1 cellular context compared by ENCODE assay signal in the genomic region with DNA sequence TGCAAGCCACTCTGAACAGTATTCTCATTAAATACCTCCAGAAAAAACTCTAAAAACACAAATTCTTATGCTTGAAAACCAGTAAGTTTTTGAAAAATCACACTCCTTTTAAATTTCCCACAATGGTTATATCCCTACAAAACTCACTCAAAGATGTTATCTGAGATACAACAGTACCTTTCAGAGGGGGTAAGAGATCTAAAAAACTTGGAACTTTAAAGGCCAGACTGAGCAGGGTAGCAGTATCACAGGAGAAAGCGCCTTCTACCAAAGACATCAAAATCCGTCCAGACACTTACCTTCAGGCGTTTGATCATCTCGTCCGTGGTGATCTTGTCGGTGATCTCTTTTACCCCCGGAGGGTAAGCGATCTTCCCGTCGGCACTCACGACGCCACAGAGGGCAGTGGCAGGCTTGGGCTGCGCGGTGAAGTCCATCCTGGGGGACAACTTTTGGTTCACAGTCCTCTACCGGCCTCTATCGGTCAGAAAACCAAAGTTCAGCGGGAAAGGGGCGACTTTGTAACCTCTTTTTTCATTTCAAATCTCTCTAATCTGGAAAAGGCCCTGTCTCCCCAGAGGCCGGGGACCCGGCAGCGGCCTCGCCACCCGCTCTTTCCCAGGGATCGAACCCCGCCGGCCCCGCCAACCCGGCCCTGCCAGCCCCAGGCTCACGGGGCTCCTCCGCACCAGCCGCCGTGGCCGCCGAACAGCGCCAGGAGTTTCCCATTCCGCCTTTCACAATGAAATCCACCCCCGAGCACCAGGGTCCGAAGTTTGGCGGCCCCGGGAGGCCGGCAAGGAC.
A peak's percentile ranks its signal among the peaks of the same experiment; 100 is the strongest.
TF ChIP-seq lines count a peak whose summit lies in the region.

No MANE protein-coding gene starts in this region.

TF ChIP-seq in K562, 482 proteins besides CTCF, POLR2A, EP300 and RAD21 (continued from another document):
- TF ChIP-seq DEAF1 (CRISPR knock-in tag; IDR thresholded peaks at IDR 0.05) (peak; percentile 79), CXXC5 (CRISPR knock-in tag; IDR thresholded peaks at IDR 0.05) (peak; percentile 55; the same call in 1 of the 2 replicates), DMBX1 (CRISPR knock-in tag; IDR thresholded peaks at IDR 0.05; ENCODE audit: borderline replicate concordance) (peak; percentile 42; the same call in 1 of the 2 replicates), DNMT1 (IDR thresholded peaks at IDR 0.05) (no peak), ATF1 (CRISPR knock-in tag; IDR thresholded peaks at IDR 0.05) (no peak), ATF1 (tag; IDR thresholded peaks at IDR 0.05) (peak; percentile 32), PATZ1 (CRISPR knock-in tag; IDR thresholded peaks at IDR 0.05; ENCODE audit: borderline replicate concordance) (no peak), SMARCE1 (IDR thresholded peaks at IDR 0.05) (no peak), NFXL1 (CRISPR knock-in tag; IDR thresholded peaks at IDR 0.05) (no peak), MEF2A (IDR thresholded peaks at IDR 0.05; ENCODE audit: control insufficient read depth, low read depth, low read length) (no peak), KAT8 (IDR thresholded peaks at IDR 0.05; ENCODE audit: low read depth) (no peak), ZNF212 (CRISPR knock-in tag; IDR thresholded peaks at IDR 0.05) (no peak)
- TF ChIP-seq, protein P1, sequence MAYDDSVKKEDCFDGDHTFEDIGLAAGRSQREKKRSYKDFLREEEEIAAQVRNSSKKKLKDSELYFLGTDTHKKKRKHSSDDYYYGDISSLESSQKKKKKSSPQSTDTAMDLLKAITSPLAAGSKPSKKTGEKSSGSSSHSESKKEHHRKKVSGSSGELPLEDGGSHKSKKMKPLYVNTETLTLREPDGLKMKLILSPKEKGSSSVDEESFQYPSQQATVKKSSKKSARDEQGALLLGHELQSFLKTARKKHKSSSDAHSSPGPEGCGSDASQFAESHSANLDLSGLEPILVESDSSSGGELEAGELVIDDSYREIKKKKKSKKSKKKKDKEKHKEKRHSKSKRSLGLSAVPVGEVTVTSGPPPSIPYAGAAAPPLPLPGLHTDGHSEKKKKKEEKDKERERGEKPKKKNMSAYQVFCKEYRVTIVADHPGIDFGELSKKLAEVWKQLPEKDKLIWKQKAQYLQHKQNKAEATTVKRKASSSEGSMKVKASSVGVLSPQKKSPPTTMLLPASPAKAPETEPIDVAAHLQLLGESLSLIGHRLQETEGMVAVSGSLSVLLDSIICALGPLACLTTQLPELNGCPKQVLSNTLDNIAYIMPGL (CRISPR knock-in tag; IDR thresholded peaks at IDR 0.05) = peak; percentile 33; the same call in 1 of the 2 replicates
- TF ChIP-seq, protein P2, sequence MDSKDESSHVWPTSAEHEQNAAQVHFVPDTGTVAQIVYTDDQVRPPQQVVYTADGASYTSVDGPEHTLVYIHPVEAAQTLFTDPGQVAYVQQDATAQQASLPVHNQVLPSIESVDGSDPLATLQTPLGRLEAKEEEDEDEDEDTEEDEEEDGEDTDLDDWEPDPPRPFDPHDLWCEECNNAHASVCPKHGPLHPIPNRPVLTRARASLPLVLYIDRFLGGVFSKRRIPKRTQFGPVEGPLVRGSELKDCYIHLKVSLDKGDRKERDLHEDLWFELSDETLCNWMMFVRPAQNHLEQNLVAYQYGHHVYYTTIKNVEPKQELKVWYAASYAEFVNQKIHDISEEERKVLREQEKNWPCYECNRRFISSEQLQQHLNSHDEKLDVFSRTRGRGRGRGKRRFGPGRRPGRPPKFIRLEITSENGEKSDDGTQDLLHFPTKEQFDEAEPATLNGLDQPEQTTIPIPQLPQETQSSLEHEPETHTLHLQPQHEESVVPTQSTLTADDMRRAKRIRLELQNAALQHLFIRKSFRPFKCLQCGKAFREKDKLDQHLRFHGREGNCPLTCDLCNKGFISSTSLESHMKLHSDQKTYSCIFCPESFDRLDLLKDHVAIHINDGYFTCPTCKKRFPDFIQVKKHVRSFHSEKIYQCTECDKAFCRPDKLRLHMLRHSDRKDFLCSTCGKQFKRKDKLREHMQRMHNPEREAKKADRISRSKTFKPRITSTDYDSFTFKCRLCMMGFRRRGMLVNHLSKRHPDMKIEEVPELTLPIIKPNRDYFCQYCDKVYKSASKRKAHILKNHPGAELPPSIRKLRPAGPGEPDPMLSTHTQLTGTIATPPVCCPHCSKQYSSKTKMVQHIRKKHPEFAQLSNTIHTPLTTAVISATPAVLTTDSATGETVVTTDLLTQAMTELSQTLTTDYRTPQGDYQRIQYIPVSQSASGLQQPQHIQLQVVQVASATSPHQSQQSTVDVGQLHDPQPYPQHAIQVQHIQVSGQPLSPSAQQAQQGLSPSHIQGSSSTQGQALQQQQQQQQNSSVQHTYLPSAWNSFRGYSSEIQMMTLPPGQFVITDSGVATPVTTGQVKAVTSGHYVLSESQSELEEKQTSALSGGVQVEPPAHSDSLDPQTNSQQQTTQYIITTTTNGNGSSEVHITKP (IDR thresholded peaks at IDR 0.05; ENCODE audit: partially characterized antibody) = peak; percentile 90
- TF ChIP-seq, protein P3, sequence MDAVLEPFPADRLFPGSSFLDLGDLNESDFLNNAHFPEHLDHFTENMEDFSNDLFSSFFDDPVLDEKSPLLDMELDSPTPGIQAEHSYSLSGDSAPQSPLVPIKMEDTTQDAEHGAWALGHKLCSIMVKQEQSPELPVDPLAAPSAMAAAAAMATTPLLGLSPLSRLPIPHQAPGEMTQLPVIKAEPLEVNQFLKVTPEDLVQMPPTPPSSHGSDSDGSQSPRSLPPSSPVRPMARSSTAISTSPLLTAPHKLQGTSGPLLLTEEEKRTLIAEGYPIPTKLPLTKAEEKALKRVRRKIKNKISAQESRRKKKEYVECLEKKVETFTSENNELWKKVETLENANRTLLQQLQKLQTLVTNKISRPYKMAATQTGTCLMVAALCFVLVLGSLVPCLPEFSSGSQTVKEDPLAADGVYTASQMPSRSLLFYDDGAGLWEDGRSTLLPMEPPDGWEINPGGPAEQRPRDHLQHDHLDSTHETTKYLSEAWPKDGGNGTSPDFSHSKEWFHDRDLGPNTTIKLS (IDR thresholded peaks at IDR 0.05; ENCODE audit: borderline replicate concordance, low read depth) = peak; percentile 15; the same call in 1 of the 2 replicates
- TF ChIP-seq, protein P4, sequence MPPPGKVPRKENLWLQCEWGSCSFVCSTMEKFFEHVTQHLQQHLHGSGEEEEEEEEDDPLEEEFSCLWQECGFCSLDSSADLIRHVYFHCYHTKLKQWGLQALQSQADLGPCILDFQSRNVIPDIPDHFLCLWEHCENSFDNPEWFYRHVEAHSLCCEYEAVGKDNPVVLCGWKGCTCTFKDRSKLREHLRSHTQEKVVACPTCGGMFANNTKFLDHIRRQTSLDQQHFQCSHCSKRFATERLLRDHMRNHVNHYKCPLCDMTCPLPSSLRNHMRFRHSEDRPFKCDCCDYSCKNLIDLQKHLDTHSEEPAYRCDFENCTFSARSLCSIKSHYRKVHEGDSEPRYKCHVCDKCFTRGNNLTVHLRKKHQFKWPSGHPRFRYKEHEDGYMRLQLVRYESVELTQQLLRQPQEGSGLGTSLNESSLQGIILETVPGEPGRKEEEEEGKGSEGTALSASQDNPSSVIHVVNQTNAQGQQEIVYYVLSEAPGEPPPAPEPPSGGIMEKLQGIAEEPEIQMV (tag; conservative IDR thresholded peaks at IDR 0.05; ENCODE audit: low read depth) = no peak
